In genomic region chr15:50602028-50602427, GRCh38 we compare ENCODE assay signal across 8 cellular contexts. TPM values are rescaled to one million over a fixed set of nuclear protein-coding genes. Genes with fewer than 3 reads are reported as not detected.
"Had no signal": no experiment of that assay in that cellular context is flagged by ENCODE, and none has a peak within 500 bp of the region (broad histone marks: within the 10 kb centered on the region; RNA-seq: fewer than 3 reads in every experiment).

No MANE protein-coding gene starts in this region.

RNA-seq across cellular contexts. Expression of gene USP50, which starts 55.6 kb away (rescaled TPM):
- total RNA-seq: subcutaneous adipose tissue, thoracic aorta, transverse colon, upper lobe of right lung, vagina had no signal
- polyA plus RNA-seq: stomach, thymus, urinary bladder had no signal
